28 cellular contexts compared by ENCODE assay signal in the genomic region with DNA sequence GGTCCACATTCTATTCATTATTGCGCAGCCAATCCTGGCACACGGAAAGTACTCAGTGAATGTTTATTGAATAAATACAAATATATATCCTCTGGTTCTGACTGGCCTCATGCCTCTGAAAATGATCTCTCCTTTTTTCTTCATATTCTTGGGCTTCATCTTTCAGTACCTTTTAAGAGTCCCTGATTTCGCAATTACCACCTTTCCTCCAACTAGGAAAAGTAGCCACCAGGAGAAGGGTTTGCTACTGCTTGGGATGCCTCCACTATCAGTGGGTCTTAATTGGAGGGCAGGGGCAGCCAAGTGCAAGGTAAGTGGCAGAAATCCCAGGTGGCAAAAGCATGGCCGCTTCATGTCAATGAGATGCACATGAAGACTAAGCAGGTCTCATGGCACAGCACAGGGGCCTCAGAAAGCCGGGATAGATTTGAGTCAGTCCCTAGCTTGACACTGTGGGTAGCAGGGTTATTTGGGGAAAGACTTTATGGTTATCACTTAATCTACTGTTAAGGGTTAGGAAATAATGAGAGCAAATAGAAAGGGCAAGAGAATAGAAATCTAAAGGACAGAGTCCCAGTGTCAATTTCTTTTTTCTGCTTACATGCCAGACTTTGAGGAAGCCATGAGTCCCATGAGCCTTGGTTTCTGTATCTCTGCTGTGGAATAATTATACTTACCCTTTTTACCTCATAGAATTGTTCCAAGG.
"Had no signal": no experiment of that assay in that cellular context is flagged by ENCODE, and none has a peak within 500 bp of the region (broad histone marks: within the 10 kb centered on the region; RNA-seq: fewer than 3 reads in every experiment).

No MANE protein-coding gene starts in this region.

- DNase-seq: head of caudate nucleus; hippocampal formation; kidney glomerular epithelial cell; left cardiac atrium; left lung; lower lobe of right lung; mammary epithelial cell; mesenchymal stem cell; naive thymus-derived CD8-positive, alpha-beta T cell; ovary; sigmoid colon; small intestine; stimulated activated CD4-positive, alpha-beta T cell treated with anti-CD3 and anti-CD28 coated beads, Interleukin-1b, Interleukin-23, amount 100 ng/mL, for 48 hours; stimulated activated CD4-positive, alpha-beta T cell treated with anti-CD3 and anti-CD28 coated beads, Interleukin-2, amount 100 ng/mL, for 48 hours; stimulated activated CD4-positive, alpha-beta T cell treated with anti-CD3 and anti-CD28 coated beads, Interleukin-4, amount 100 ng/mL, for 4 hours; stimulated activated CD8-positive, alpha-beta memory T cell treated with anti-CD3 and anti-CD28 coated beads, Interleukin-4, amount 100 ng/mL, for 48 hours; stimulated activated naive CD4-positive, alpha-beta T cell treated with Interleukin-2 at 50 U/mL for 16 hours; tibial artery; trophoblast cell; upper lobe of right lung; uterus had no signal

- H3K4me3 Mint-ChIP-seq: nephron; neural crest cell; stimulated activated memory B cell treated with anti-CD40 and anti-IgM and Interleukin-4, amounts not matched to agents 10 μg/mL and 1 μg/mL and 100 μg/mL, for 72 hours had no signal

- H3K27ac Mint-ChIP-seq: nephron; progenitor cell of endocrine pancreas; stimulated activated memory B cell treated with anti-CD40 and anti-IgM and Interleukin-4, amounts not matched to agents 10 μg/mL and 1 μg/mL and 100 μg/mL, for 72 hours had no signal

- H3K9me3 Mint-ChIP-seq: nephron; neural crest cell; stimulated activated memory B cell treated with anti-CD40 and anti-IgM and Interleukin-4, amounts not matched to agents 10 μg/mL and 1 μg/mL and 100 μg/mL, for 72 hours had no signal

- H3K36me3 Mint-ChIP-seq: naive thymus-derived CD8-positive, alpha-beta T cell; stimulated activated memory B cell treated with anti-CD40 and anti-IgM and Interleukin-4, amounts not matched to agents 10 μg/mL and 1 μg/mL and 100 μg/mL, for 72 hours had no signal

- H3K9me3 ChIP-seq: left lung, lower lobe of right lung, ovary, right atrium auricular region, sigmoid colon, suprapubic skin, thoracic aorta, tibial artery, upper lobe of right lung, uterus had no signal

- H3K27me3 Mint-ChIP-seq: naive thymus-derived CD8-positive, alpha-beta T cell; progenitor cell of endocrine pancreas had no signal

- H3K36me3 ChIP-seq: left lung, lower lobe of right lung, ovary, right atrium auricular region, sigmoid colon, suprapubic skin, thoracic aorta, tibial artery, upper lobe of right lung, uterus had no signal

- H3K27me3 ChIP-seq: left lung, ovary, right atrium auricular region, sigmoid colon, tibial artery, upper lobe of right lung, uterus had no signal

- H3K4me1 ChIP-seq: right atrium auricular region, upper lobe of right lung, uterus had no signal

- H3K4me1 Mint-ChIP-seq: neural crest cell had no signal

- ATAC-seq: left cardiac atrium; lower lobe of right lung; naive thymus-derived CD8-positive, alpha-beta T cell; stimulated activated memory B cell treated with anti-CD40 and anti-IgM and Interleukin-4, amounts not matched to agents 10 μg/mL and 1 μg/mL and 100 μg/mL, for 72 hours; upper lobe of right lung had no signal

- H3K4me3 ChIP-seq: left lung, lower lobe of right lung, ovary, right atrium auricular region, sigmoid colon, suprapubic skin, thoracic aorta, tibial artery, upper lobe of right lung, uterus had no signal

- H3K27ac ChIP-seq: left lung, lower lobe of right lung, ovary, right atrium auricular region, sigmoid colon, suprapubic skin, thoracic aorta, tibial artery, upper lobe of right lung, uterus had no signal
